In genomic region chr9:98010450-98010849, GRCh38 we compare ENCODE assay signal across 1 cellular context.
TF ChIP-seq lines count a peak whose summit lies in the region.

No MANE protein-coding gene starts in this region.

TF ChIP-seq in GM12878, 131 proteins besides CTCF, POLR2A, EP300 and RAD21:
- TF ChIP-seq HSF1 (IDR thresholded peaks at IDR 0.05; ENCODE audit: low read depth, low read length) (no peak), BCL3 (IDR thresholded peaks at IDR 0.05; ENCODE audit: borderline replicate concordance, insufficient read depth, low read depth, low read length, poor library complexity, severe bottlenecking) (peak; percentile 20), RELB (IDR thresholded peaks at IDR 0.05; ENCODE audit: low read depth) (peak; percentile 19; the same call in 1 of the 2 replicates), ZNF687 (IDR thresholded peaks at IDR 0.05) (no peak), TCF12 (IDR thresholded peaks at IDR 0.05; ENCODE audit: low read depth, low read length) (0 out of 2 replicates have a peak, but pooled peaks have one; percentile 20), PML (IDR thresholded peaks at IDR 0.05; ENCODE audit: low read length) (no peak), SIX5 (IDR thresholded peaks at IDR 0.05; ENCODE audit: low read depth, low read length, severe bottlenecking) (no peak), RB1 (IDR thresholded peaks at IDR 0.05; ENCODE audit: borderline replicate concordance) (no peak), IRF4 (IDR thresholded peaks at IDR 0.05; ENCODE audit: low read depth, low read length) (no peak)
TF ChIP-seq in GM12878: peak in this region for 3.
